In the genomic region with DNA sequence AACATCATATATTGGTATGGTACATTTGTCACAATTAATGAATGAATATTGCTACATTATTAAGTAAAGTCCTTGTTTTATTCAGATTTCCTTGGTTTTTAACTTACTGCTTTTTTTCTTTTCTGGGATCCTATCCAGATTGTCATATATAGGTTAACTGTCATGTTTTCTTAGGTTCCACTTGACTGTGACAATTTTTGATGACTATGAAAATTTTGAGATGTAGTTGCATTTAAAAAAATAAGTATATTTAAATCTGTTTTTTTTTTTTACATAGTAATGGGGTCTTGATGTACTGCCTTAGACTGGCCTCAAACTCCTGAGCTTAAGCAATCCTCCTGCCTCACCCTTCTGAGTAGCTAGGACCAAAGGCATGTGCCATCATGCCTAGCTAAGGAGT, we compare ENCODE assay signal across 22 cellular contexts.
DNase-seq lines count a peak whose midpoint lies in the region; ATAC-seq and TF ChIP-seq lines count a peak whose summit lies in the region.
"Had no signal": no experiment of that assay in that cellular context is flagged by ENCODE, and none has a peak within 500 bp of the region (broad histone marks: within the 10 kb centered on the region; RNA-seq: fewer than 3 reads in every experiment).

No MANE protein-coding gene starts in this region.

- dilution Hi-C loops in mammary epithelial cell (cut with HindIII; ENCODE audit: low sequenced_read_pairs) = no loop called here

- CTCF ChIA-PET in MCF 10A (lab: Yijun Ruan, JAX) (interaction anchor here (0.6 to 4.7 kb wide), 9 partner anchors 9 to 847 kb away, joined by 3 to 33 read pairs (median 7); no protein-coding TSS in a partner anchor), mammary epithelial cell (lab: Charles Lee; ENCODE audit: low non-redundant PET) (interaction anchor here (0.6 kb wide), 1 partner anchor 307 kb away, joined by 11 read pairs; no protein-coding TSS in a partner anchor)

- no peak overlapping the region for H3K14ac ChIP-seq in trophoblast cell (ENCODE audit: low read length)

- no peak overlapping the region for H2BK12ac ChIP-seq in trophoblast cell (ENCODE audit: low read length)

- H3K79me2 ChIP-seq in mammary epithelial cell (ENCODE audit: insufficient read depth, low read length) (no peaks in the 10 kb centered on the region), trophoblast cell (ENCODE audit: control insufficient read depth, insufficient read depth, low read length, poor library complexity) (no peaks in the 10 kb centered on the region)

- H2AFZ ChIP-seq in mammary epithelial cell (ENCODE audit: low read depth, low read length) (peak overlapping the region; percentile 6), trophoblast cell (ENCODE audit: insufficient read depth, low read length, poor library complexity) (no peak overlapping the region)

- POLR2A ChIA-PET in MCF 10A (lab: Yijun Ruan, JAX) = interaction anchor here (0.7 to 5.9 kb wide), 18 partner anchors 9 to 400 kb away, joined by 3 to 88 read pairs (median 5); a partner anchor contains a TSS

- no peak overlapping the region for H3K18ac ChIP-seq in trophoblast cell (ENCODE audit: low read length)

- H2BK5ac ChIP-seq in trophoblast cell (ENCODE audit: low read depth, low read length, poor library complexity) = no peak overlapping the region

- no peak overlapping the region for H3K4ac ChIP-seq in trophoblast cell (ENCODE audit: low read depth, low read length)

- H3K4me3 Mint-ChIP-seq in MCF 10A (ENCODE audit: unreplicated experiment) = no peak overlapping the region
- H3K4me3 Mint-ChIP-seq: CD14-positive monocyte; CD4-positive, alpha-beta T cell; CD8-positive, alpha-beta memory T cell had no signal

- H3K9ac ChIP-seq in mammary epithelial cell (ENCODE audit: insufficient read depth, low read length) (no peak overlapping the region), trophoblast cell (ENCODE audit: low read length) (peak overlapping the region; percentile 12)
- H3K9ac ChIP-seq: BLaER1 treated with 17β-estradiol and CSF1 and Interleukin-3, amounts not matched to agents 10 nM and 100 nM had no signal

- H4K20me1 ChIP-seq in mammary epithelial cell (ENCODE audit: insufficient read depth, low read length) = no peaks in the 10 kb centered on the region
- H4K20me1 ChIP-seq: BLaER1 treated with 17β-estradiol and CSF1 and Interleukin-3, amounts not matched to agents 10 nM and 100 nM had no signal

- H3K4me3 ChIP-seq in breast epithelium (no peak overlapping the region), RWPE2 (ENCODE audit: severe bottlenecking) (no peak overlapping the region), mammary epithelial cell (replicated peaks in 1 of 3; ENCODE audit: insufficient read depth in 1 of 3, low read depth in 2 of 3, low read length in 3 of 3) (no peak overlapping the region), trophoblast cell (ENCODE audit: low read depth, low read length) (no peak overlapping the region)
- H3K4me3 ChIP-seq: BLaER1 treated with 17β-estradiol and CSF1 and Interleukin-3, amounts not matched to agents 10 nM and 100 nM had no signal

- H3K79me1 ChIP-seq in trophoblast cell (ENCODE audit: low read length) = no peaks in the 10 kb centered on the region

- no peaks in the 10 kb centered on the region for H3K9me3 ChIP-seq in breast epithelium
- H3K9me3 ChIP-seq in RWPE2 (ENCODE audit: severe bottlenecking) = no peaks in the 10 kb centered on the region
- no peaks in the 10 kb centered on the region for H3K9me3 ChIP-seq in mammary epithelial cell (replicated peaks; ENCODE audit: insufficient read depth, low read length)
- H3K9me3 ChIP-seq in trophoblast cell (ENCODE audit: insufficient read depth, low read depth, low read length) = no peaks in the 10 kb centered on the region
- H3K9me3 ChIP-seq: BE2C; BLaER1 treated with 17β-estradiol and CSF1 and Interleukin-3, amounts not matched to agents 10 nM and 100 nM had no signal

- TF ChIP-seq CTCF in MCF 10A (IDR thresholded peaks at IDR 0.05; ENCODE audit: unreplicated experiment) (no peak), breast epithelium (IDR thresholded peaks at IDR 0.05) (no peak), RWPE2 (IDR thresholded peaks at IDR 0.05; ENCODE audit: poor library complexity, severe bottlenecking) (no peak), mammary epithelial cell (conservative IDR thresholded peaks at IDR 0.05 in 1 of 2, IDR thresholded peaks at IDR 0.05 in 1 of 2; ENCODE audit: extremely low read depth in 1 of 2, insufficient read depth in 1 of 2, low read depth in 1 of 2, low read length in 2 of 2) (no peak), GM10266 (IDR thresholded peaks at IDR 0.05; ENCODE audit: control insufficient read depth, insufficient read depth, low read depth, missing control alignments) (no peak)

- peaks cover 32% of the 10 kb centered on the region for H3K4me1 Mint-ChIP-seq in MCF 10A (ENCODE audit: insufficient read depth, unreplicated experiment)
- H3K4me1 Mint-ChIP-seq: CD14-positive monocyte; CD8-positive, alpha-beta memory T cell had no signal

- no peak overlapping the region for H2AK5ac ChIP-seq in trophoblast cell (ENCODE audit: low read length)

- H4K91ac ChIP-seq in trophoblast cell (ENCODE audit: low read depth, low read length) = no peak overlapping the region

- H3K23ac ChIP-seq in trophoblast cell (ENCODE audit: low read length) = no peak overlapping the region

- no peak overlapping the region for H3K4me2 ChIP-seq in mammary epithelial cell (ENCODE audit: insufficient read depth, low read depth, low read length)
- no peak overlapping the region for H3K4me2 ChIP-seq in trophoblast cell (ENCODE audit: low read length)

- no peak for TF ChIP-seq POLR2A in breast epithelium (IDR thresholded peaks at IDR 0.05)

- BruUV-seq in MCF 10A (replicated peaks; lab: Mats Ljungman, UMichigan) (no TSS peak), mammary epithelial cell (replicated peaks; lab: Mats Ljungman, UMichigan) (no TSS peak)

- H3K27ac ChIP-seq in breast epithelium (no peak overlapping the region), RWPE2 (ENCODE audit: poor library complexity, severe bottlenecking) (peak overlapping the region; percentile 79), mammary epithelial cell (ENCODE audit: insufficient read depth, low read depth, low read length) (no peak overlapping the region), trophoblast cell (ENCODE audit: low read depth, low read length) (no peak overlapping the region)
- H3K27ac ChIP-seq: 22Rv1; BLaER1 treated with 17β-estradiol and CSF1 and Interleukin-3, amounts not matched to agents 10 nM and 100 nM had no signal

- H4K12ac ChIP-seq in trophoblast cell (ENCODE audit: low read depth, low read length) = no peak overlapping the region

- intact Hi-C loops in MCF 10A (cut with micrococcal nuclease) (loop anchor here (2.0 to 10.0 kb wide), 7 partner anchors 105 to 1061 kb away; a partner anchor contains a TSS), breast epithelium (cut with DNase I; ENCODE audit: low total_unique reads) (no loop called here), mammary epithelial cell (cut with micrococcal nuclease) (loop anchor here (2.0 to 10.0 kb wide), 2 partner anchors 105 to 769 kb away; no protein-coding TSS in a partner anchor)

- H3K4me1 ChIP-seq in breast epithelium = no peaks in the 10 kb centered on the region
- peaks cover 19% of the 10 kb centered on the region for H3K4me1 ChIP-seq in RWPE2 (ENCODE audit: insufficient read depth, poor library complexity, severe bottlenecking)
- H3K4me1 ChIP-seq in mammary epithelial cell (ENCODE audit: insufficient read depth, low read length) = peaks cover 29% of the 10 kb centered on the region
- H3K4me1 ChIP-seq in trophoblast cell (ENCODE audit: control insufficient read depth in 1 of 2, insufficient read depth in 2 of 2, low read length in 2 of 2) = no peaks in the 10 kb centered on the region

- peak overlapping the region; percentile 74 for H3K27ac Mint-ChIP-seq in MCF 10A (ENCODE audit: low read depth, unreplicated experiment)
- H3K27ac Mint-ChIP-seq: CD4-positive, alpha-beta T cell; CD8-positive, alpha-beta memory T cell had no signal

- H3K36me3 ChIP-seq in breast epithelium (no peaks in the 10 kb centered on the region), RWPE2 (ENCODE audit: low read depth) (peaks cover 3% of the 10 kb centered on the region; the same call in 1 of the 2 replicates), mammary epithelial cell (ENCODE audit: insufficient read depth, low read length) (no peaks in the 10 kb centered on the region), trophoblast cell (ENCODE audit: control insufficient read depth in 1 of 2, insufficient read depth in 2 of 2, low read length in 2 of 2) (no peaks in the 10 kb centered on the region)
- H3K36me3 ChIP-seq: BE2C; BLaER1 treated with 17β-estradiol and CSF1 and Interleukin-3, amounts not matched to agents 10 nM and 100 nM had no signal

- H2BK120ac ChIP-seq in trophoblast cell (ENCODE audit: insufficient read depth, low read length, poor library complexity) = no peak overlapping the region

- H3K27me3 ChIP-seq in breast epithelium = no peaks in the 10 kb centered on the region
- no peaks in the 10 kb centered on the region for H3K27me3 ChIP-seq in RWPE2 (ENCODE audit: insufficient read depth, poor library complexity, severe bottlenecking)
- H3K27me3 ChIP-seq in mammary epithelial cell (ENCODE audit: insufficient read depth, low read length) = no peaks in the 10 kb centered on the region
- no peaks in the 10 kb centered on the region for H3K27me3 ChIP-seq in trophoblast cell (ENCODE audit: insufficient read depth, low read length)
- H3K27me3 ChIP-seq: BE2C; BLaER1 treated with 17β-estradiol and CSF1 and Interleukin-3, amounts not matched to agents 10 nM and 100 nM had no signal

- no peak for DNase-seq in MCF 10A (ENCODE audit: unreplicated experiment)
- no peak for DNase-seq in breast epithelium (ENCODE audit: low spot score in 2 of 2)
- no peak for DNase-seq in RWPE2 (ENCODE audit: low spot score)
- DNase-seq in mammary epithelial cell = no peak
- no peak for DNase-seq in trophoblast cell
- no peak for DNase-seq in GM10266 (ENCODE audit: extremely low spot score)
- DNase-seq: ACHN; AML-193; BE2C; CD4-positive, alpha-beta T cell; CD8-positive, alpha-beta memory T cell; DMS 273 treated with DMSO at 0.1 percent for 48 hours; DMS79; EL; GDM1; H7; HCEC 1CT had no signal

- no peak overlapping the region for H4K8ac ChIP-seq in trophoblast cell (ENCODE audit: low read depth, low read length)

- H3K36me3 Mint-ChIP-seq in MCF 10A (ENCODE audit: insufficient read depth, unreplicated experiment) = no peaks in the 10 kb centered on the region
- H3K36me3 Mint-ChIP-seq: CD14-positive monocyte; CD8-positive, alpha-beta memory T cell had no signal

- in situ Hi-C loops in mammary epithelial cell (cut with MboI; ENCODE audit: low sequenced_read_pairs in 2 of 2) = loop anchor here (25.0 kb wide), 4 partner anchors 224 to 376 kb away; a partner anchor contains a TSS

- no peak for ATAC-seq in RWPE2 (ENCODE audit: low read depth)
- no peak for ATAC-seq in GM21737 (IDR thresholded peaks at IDR 0.05; ENCODE audit: unreplicated experiment)
- ATAC-seq in HG02678 (IDR thresholded peaks at IDR 0.05; ENCODE audit: unreplicated experiment) = no peak

- H3K27me3 Mint-ChIP-seq in MCF 10A (ENCODE audit: insufficient read depth, unreplicated experiment) = no peaks in the 10 kb centered on the region
- H3K27me3 Mint-ChIP-seq: CD4-positive, alpha-beta T cell had no signal

- H3K9me3 Mint-ChIP-seq in MCF 10A (ENCODE audit: unreplicated experiment) = peaks cover 8% of the 10 kb centered on the region
- H3K9me3 Mint-ChIP-seq: CD4-positive, alpha-beta T cell; CD8-positive, alpha-beta memory T cell had no signal
